ENCODE assay signal across 14 cellular contexts in the genomic region with DNA sequence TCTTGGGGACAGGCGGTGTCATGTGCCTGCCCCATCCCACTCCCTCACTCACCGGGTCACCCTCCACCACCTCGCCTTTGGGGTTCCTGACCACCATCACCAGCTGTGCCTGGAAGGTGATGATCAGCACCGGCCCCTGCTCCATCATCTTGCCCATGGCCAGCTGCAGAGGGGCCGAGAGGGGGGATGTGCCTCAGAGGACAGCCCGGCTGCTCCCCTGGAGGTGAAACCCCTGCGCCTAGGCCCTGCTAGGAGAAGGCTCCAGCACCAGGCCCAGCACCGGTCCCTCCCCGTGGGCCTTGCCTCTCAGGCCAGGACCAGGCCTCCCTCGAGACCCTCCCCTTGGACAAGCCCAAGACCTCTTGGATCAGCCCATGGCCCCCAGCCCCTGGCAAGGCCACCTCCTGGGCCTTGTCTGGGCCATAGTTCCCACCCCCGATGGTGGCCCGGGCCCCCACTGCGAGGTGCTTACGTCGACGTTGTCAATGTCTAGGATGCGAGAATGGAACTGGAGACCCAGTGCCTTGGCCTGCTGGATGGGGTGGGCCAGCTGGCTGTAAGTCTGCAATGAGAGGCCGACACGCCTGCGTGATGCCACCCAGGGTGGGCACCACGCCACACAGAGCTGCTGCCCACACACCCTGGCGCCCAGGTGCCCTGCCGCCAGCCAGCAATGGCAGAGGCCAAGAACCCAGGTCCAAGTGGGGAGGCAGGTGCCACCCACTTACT. TPM values are rescaled to one million over a fixed set of nuclear protein-coding genes. Genes with fewer than 3 reads are reported as not detected.
DNase-seq lines count a peak whose midpoint lies in the region; ATAC-seq, FAIRE-seq and TF ChIP-seq lines count a peak whose summit lies in the region.
"Had no signal": no experiment of that assay in that cellular context is flagged by ENCODE, and none has a peak within 500 bp of the region (broad histone marks: within the 10 kb centered on the region; RNA-seq: fewer than 3 reads in every experiment).

No MANE protein-coding gene starts in this region.

- H3K79me2 ChIP-seq in K562 (ENCODE audit: control insufficient read depth, insufficient read depth, low read length) (no peaks in the 10 kb centered on the region), Karpas-422 (ENCODE audit: low read length) (no peaks in the 10 kb centered on the region)

- peaks cover 6 to 42% of the 10 kb centered on the region in 2 experiments; a peak in 2 of 3 replicates for H3K36me3 ChIP-seq in HEK293 (ENCODE audit: control insufficient read depth in 2 of 2, insufficient read depth in 1 of 2, low read length in 2 of 2)
- H3K36me3 ChIP-seq in K562 (ENCODE audit: control insufficient read depth, insufficient read depth, low read length), result peaks cover 53% of the 10 kb centered on the region; the same call in 2 of the 3 replicates
- peaks cover 23 to 39% (median 37%) of the 10 kb centered on the region in 4 donors for H3K36me3 ChIP-seq in stomach
- no peaks in the 10 kb centered on the region for H3K36me3 ChIP-seq in Karpas-422 (ENCODE audit: insufficient read depth, low read length)

- CTCF ChIA-PET in HEK293 (lab: Yijun Ruan, JAX), result interaction anchor here (0.7 to 3.5 kb wide), 5 partner anchors 16 to 1581 kb away, joined by 3 to 25 read pairs (median 4); partner anchors contain the start of gene TIMM44
- CTCF ChIA-PET in K562 (lab: Yijun Ruan, JAX; ENCODE audit: low intra/inter-chr PET ratio), result no interaction called here

- intact Hi-C loops in K562 (cut with micrococcal nuclease), result no loop called here
- intact Hi-C loops in stomach (cut with DNase I; ENCODE audit: low total_unique reads), result loop anchor here (10.0 kb wide), 1 partner anchor 73 kb away; no protein-coding TSS in a partner anchor

- no peak overlapping the region for H2AFZ ChIP-seq in K562 (ENCODE audit: low read depth, low read length)
- no peak overlapping the region for H2AFZ ChIP-seq in Karpas-422 (ENCODE audit: low read length)
- H2AFZ ChIP-seq: GM23338 had no signal

- peaks cover 21% of the 10 kb centered on the region for H4K20me1 ChIP-seq in K562 (replicated peaks; ENCODE audit: control insufficient read depth, insufficient read depth, low read length)
- peaks cover 27% of the 10 kb centered on the region for H4K20me1 ChIP-seq in Karpas-422 (ENCODE audit: insufficient read depth, low read depth, low read length)

- POLR2A ChIA-PET in HEK293 (lab: Yijun Ruan, JAX) (interaction anchor here (0.7 to 5.8 kb wide), 5 partner anchors 10 to 75 kb away, joined by 3 to 60 read pairs (median 5); partner anchors contain the start of gene TIMM44), K562 (lab: Yijun Ruan, JAX) (interaction anchor here (0.6 to 2.7 kb wide), 3 partner anchors 15 to 520 kb away, joined by 3 to 17 read pairs (median 3); partner anchors contain the start of genes NDUFA7, RPS28 and TIMM44)

- no peaks in the 10 kb centered on the region for H3K27me3 ChIP-seq in K562 (ENCODE audit: control insufficient read depth in 2 of 2, insufficient read depth in 2 of 2, low read length in 2 of 2)
- peaks cover 0 to 12% (median 9%) of the 10 kb centered on the region in 3 donors for H3K27me3 ChIP-seq in stomach
- no peaks in the 10 kb centered on the region for H3K27me3 ChIP-seq in Karpas-422 (ENCODE audit: low read length)
- H3K27me3 ChIP-seq: Peyer's patch had no signal

- DNase-seq in K562 (ENCODE audit: extremely low read depth in 1 of 4, low spot score in 3 of 4), result no peak
- DNase-seq in left lobe of liver (ENCODE audit: low spot score), result peak; percentile 48
- no peak for DNase-seq in stomach
- no peak for DNase-seq in activated gamma-delta T cell (lab: John Stamatoyannopoulos, UW)
- DNase-seq in Karpas-422, result no peak
- DNase-seq: activated CD4-positive, CD25-positive, alpha-beta regulatory T cell; activated naive CD4-positive, alpha-beta T cell treated with anti-CD3 and anti-CD28 coated beads for 36 hours; islet precursor cell; NCI-H1048 had no signal

- no peak overlapping the region for H3K4me3 ChIP-seq in HEK293 (ENCODE audit: low read depth, low read length)
- H3K4me3 ChIP-seq in K562, result no peak overlapping the region
- H3K4me3 ChIP-seq in stomach, result no peak overlapping the region
- no peak overlapping the region for H3K4me3 ChIP-seq in Karpas-422 (ENCODE audit: low read length)
- H3K4me3 ChIP-seq: GM23338, Peyer's patch had no signal

- TF ChIP-seq RAD21 in K562 (CRISPR knock-in tag; conservative IDR thresholded peaks at IDR 0.05 in 1 of 2, IDR thresholded peaks at IDR 0.05 in 1 of 2), result no peak

- no peaks in the 10 kb centered on the region for H3K9me2 ChIP-seq in Karpas-422 (replicated peaks; ENCODE audit: insufficient read depth, low read length)

- H3K9me3 ChIP-seq in HEK293 (ENCODE audit: control insufficient read depth, insufficient read depth, low read depth, low read length), result no peaks in the 10 kb centered on the region
- no peaks in the 10 kb centered on the region for H3K9me3 ChIP-seq in K562 (replicated peaks; ENCODE audit: control insufficient read depth, insufficient read depth, low read depth, low read length)
- H3K9me3 ChIP-seq in stomach, result no peaks in the 10 kb centered on the region
- H3K9me3 ChIP-seq in Karpas-422 (ENCODE audit: low read length), result no peaks in the 10 kb centered on the region
- H3K9me3 ChIP-seq: Peyer's patch had no signal

- H3K9ac ChIP-seq in K562 (ENCODE audit: insufficient read depth in 1 of 2, low read depth in 2 of 2, low read length in 2 of 2) (peak overlapping the region in 1 of 2 experiments; percentile 62; a peak in 2 of 4 replicates), Karpas-422 (ENCODE audit: low read length) (no peak overlapping the region)

- WGBS in K562 (ENCODE audit: insufficient coverage, low coverage, missing lambda C conversion rate), result 94% methylated on average over 15 of the region's 23 CpGs
- 88 to 93% (median 91%) methylated on average over 11 to 23 of the region's 23 CpGs for WGBS in stomach, 5 donors

- FAIRE-seq in K562 (lab: Jason Lieb, UNC), result no peak

- H3K4me1 ChIP-seq in HEK293 (ENCODE audit: control insufficient read depth, insufficient read depth, low read length) (peaks cover 17% of the 10 kb centered on the region), K562 (replicated peaks in 1 of 2; ENCODE audit: control insufficient read depth in 2 of 2, insufficient read depth in 2 of 2, low read length in 2 of 2) (peaks cover 11 to 85% of the 10 kb centered on the region in 2 experiments), stomach (peaks cover 33 to 86% (median 56%) of the 10 kb centered on the region in 4 donors), Karpas-422 (ENCODE audit: low read length) (peaks cover 24% of the 10 kb centered on the region)

- TF ChIP-seq CTCF in HEK293 (tag by site-specific recombination; IDR thresholded peaks at IDR 0.05) (no peak), K562 (IDR thresholded peaks at IDR 0.05 in 2 of 3, conservative IDR thresholded peaks at IDR 0.05 in 1 of 3; ENCODE audit: insufficient read depth in 2 of 3, low read depth in 1 of 3, low read length in 3 of 3) (no peak), stomach (IDR thresholded peaks at IDR 0.05) (no peak)

- TF ChIP-seq EP300 in K562 (IDR thresholded peaks at IDR 0.05; ENCODE audit: low read length) (no peak), stomach (IDR thresholded peaks at IDR 0.05) (no peak)

- H3K27ac ChIP-seq in HEK293 (ENCODE audit: extremely low read depth, low read depth, low read length) (no peak overlapping the region), K562 (ENCODE audit: extremely low read depth, low read depth, low read length) (no peak overlapping the region), stomach (peak overlapping the region in 4 of 5 donors; percentile 57 to 89 (median 82)), Karpas-422 (ENCODE audit: low read length) (no peak overlapping the region)

- BruUV-seq in K562 (replicated peaks; lab: Mats Ljungman, UMichigan), result no TSS peak

- peak; percentile 52 for TF ChIP-seq POLR2A in K562 (conservative IDR thresholded peaks at IDR 0.05)
- TF ChIP-seq POLR2A in stomach (IDR thresholded peaks at IDR 0.05), result no peak

- no peaks in the 10 kb centered on the region for H3K9me1 ChIP-seq in K562 (ENCODE audit: control insufficient read depth, insufficient read depth, low read length)

- H3K4me2 ChIP-seq in K562 (ENCODE audit: insufficient read depth, low read length) (no peak overlapping the region), Karpas-422 (ENCODE audit: low read depth, low read length, poor library complexity, severe bottlenecking) (no peak overlapping the region)
- H3K4me2 ChIP-seq: GM23338 had no signal

- ATAC-seq in K562 (no peak), left lobe of liver (no peak), HG03025 (IDR thresholded peaks at IDR 0.05; ENCODE audit: low FRiP score, unreplicated experiment) (no peak), GM18502 (IDR thresholded peaks at IDR 0.05; ENCODE audit: poor library complexity, unreplicated experiment) (no peak)
- ATAC-seq: GM23338 had no signal

- in situ Hi-C loops in K562 (cut with MboI), result no loop called here

RNA-seq across cellular contexts. Expression of gene CTXN1, which starts 1.8 kb away (rescaled TPM):
- 0.67 and 3.5 TPM in 2 replicates for total RNA-seq in K562 (2011; cell fraction: chromatin; rRNA removed; ENCODE audit: low replicate concordance)
- total RNA-seq in K562 (2011; cell fraction: nucleolus; rRNA removed), result 6.2 and 8.0 TPM in 2 replicates
- total RNA-seq in K562 (2011; cell fraction: nucleoplasm; rRNA removed), result 2.6 and 3.4 TPM in 2 replicates
- total RNA-seq in K562 (2014; rRNA removed), result 7.4 and 10.9 TPM in 2 replicates
- 0.15 and 0.19 TPM in 2 replicates for total RNA-seq in K562 (2014; rRNA removed; fragmentation: Illumina TruSeq; extraction: Trizol)
- 1.8 and 2.3 TPM in 2 replicates for total RNA-seq in K562 (2015; rRNA removed; fragmentation: Illumina TruSeq; extraction: Trizol)
- 37.4 and 38.9 TPM in 2 replicates for total RNA-seq in K562 (2021)
- 1.3 and 1.4 TPM in 2 replicates for polyA plus RNA-seq in K562 (2011; rRNA removed)
- 6.3 and 53.8 TPM in 2 replicates for polyA plus RNA-seq in K562 (2011; cell fraction: cytosol; rRNA removed)
- polyA plus RNA-seq in K562 (2011; cell fraction: nucleus; rRNA removed), result 3.6 and 12.2 TPM in 2 replicates
- 4.8 and 15.6 TPM in 2 replicates for polyA plus RNA-seq in K562 (2012)
- polyA plus RNA-seq in K562 (2014; fragmentation: Illumina TruSeq; extraction: Trizol), result 1.5 and 4.9 TPM in 2 replicates
- polyA plus RNA-seq in K562 (2014; fragmentation: Nextera tagmentation; extraction: Ambion mirVana), result not detected
- polyA plus RNA-seq in K562 (2014; rRNA removed), result 9.2 and 14.5 TPM in 2 replicates
- 0.14 TPM in 1 of 2 replicates, not detected in the other for polyA minus RNA-seq in K562 (2011; rRNA and poly(A)+ RNA removed)
- polyA minus RNA-seq in K562 (2011; cell fraction: cytosol; rRNA and poly(A)+ RNA removed), result 15.8 and 19.9 TPM in 2 replicates
- 2.3 and 2.7 TPM in 2 replicates for polyA minus RNA-seq in K562 (2011; cell fraction: nucleus; rRNA and poly(A)+ RNA removed)
- not detected for total RNA-seq in left lobe of liver
- 10 to 100 TPM in 1 of 5 donors, 1 to 10 TPM in 3, not detected in 1; 1.3 to 58.5 (median 3.8) TPM for total RNA-seq in stomach
- polyA plus RNA-seq in stomach, result 1 to 10 TPM in 2 of 3 donors, under 1 TPM in 1; 0.92 to 7.7 (median 1.2) TPM
- 0.18 TPM in 1 of 2 replicates, not detected in the other for total RNA-seq in Karpas-422 (2014; rRNA removed; shearing (Covaris generic); ENCODE audit: low replicate concordance)

RNA-seq across cellular contexts. Expression of gene SNAPC2, which starts 7.6 kb away (rescaled TPM):
- 4.4 and 13.6 TPM in 2 replicates for total RNA-seq in K562 (2011; cell fraction: chromatin; rRNA removed; ENCODE audit: low replicate concordance)
- 10.9 and 14.3 TPM in 2 replicates for total RNA-seq in K562 (2011; cell fraction: nucleolus; rRNA removed)
- total RNA-seq in K562 (2011; cell fraction: nucleoplasm; rRNA removed), result 9.5 and 10.0 TPM in 2 replicates
- 30.3 and 42.7 TPM in 2 replicates for total RNA-seq in K562 (2014; rRNA removed)
- total RNA-seq in K562 (2014; rRNA removed; fragmentation: Illumina TruSeq; extraction: Trizol), result 4.1 and 4.2 TPM in 2 replicates
- total RNA-seq in K562 (2015; rRNA removed; fragmentation: Illumina TruSeq; extraction: Trizol), result 15.3 and 15.9 TPM in 2 replicates
- 37.1 and 45.1 TPM in 2 replicates for total RNA-seq in K562 (2021)
- polyA plus RNA-seq in K562 (2011; rRNA removed), result 10.9 and 20.1 TPM in 2 replicates
- 18.7 and 40.5 TPM in 2 replicates for polyA plus RNA-seq in K562 (2011; cell fraction: cytosol; rRNA removed)
- polyA plus RNA-seq in K562 (2011; cell fraction: nucleus; rRNA removed), result 18.7 and 32.8 TPM in 2 replicates
- 30.8 and 37.6 TPM in 2 replicates for polyA plus RNA-seq in K562 (2012)
- 18.2 and 39.9 TPM in 2 replicates for polyA plus RNA-seq in K562 (2014; fragmentation: Illumina TruSeq; extraction: Trizol)
- 1 to 10 TPM in 1 of 2 experiments, under 1 TPM in 1; 0.59 to 1.4 TPM for polyA plus RNA-seq in K562 (2014; fragmentation: Nextera tagmentation; extraction: Ambion mirVana)
- 32.0 and 34.4 TPM in 2 replicates for polyA plus RNA-seq in K562 (2014; rRNA removed)
- 4.3 and 4.8 TPM in 2 replicates for polyA minus RNA-seq in K562 (2011; rRNA and poly(A)+ RNA removed)
- polyA minus RNA-seq in K562 (2011; cell fraction: cytosol; rRNA and poly(A)+ RNA removed), result 14.0 and 17.1 TPM in 2 replicates
- polyA minus RNA-seq in K562 (2011; cell fraction: nucleus; rRNA and poly(A)+ RNA removed), result 9.7 and 13.1 TPM in 2 replicates
- total RNA-seq in left lobe of liver, result 4.1 TPM
- 10 to 100 TPM in 3 of 5 donors, 1 to 10 TPM in 2; 2.3 to 18.3 (median 12.2) TPM for total RNA-seq in stomach
- polyA plus RNA-seq in stomach, result 10 to 100 TPM; 15.0 to 22.8 (median 17.7) TPM
- 9.8 and 22.0 TPM in 2 replicates for total RNA-seq in Karpas-422 (2014; rRNA removed; shearing (Covaris generic); ENCODE audit: low replicate concordance)

RNA-seq across cellular contexts. Expression of gene TGFBR3L, which starts 13.1 kb away (rescaled TPM):
- 0.69 TPM in 1 of 2 replicates, not detected in the other for total RNA-seq in K562 (2011; cell fraction: chromatin; rRNA removed; ENCODE audit: low replicate concordance)
- total RNA-seq in K562 (2011; cell fraction: nucleolus; rRNA removed), result 0.33 TPM in 1 of 2 replicates, not detected in the other
- total RNA-seq in K562 (2011; cell fraction: nucleoplasm; rRNA removed), result not detected in 2 replicates
- total RNA-seq in K562 (2014; rRNA removed), result not detected in 2 replicates
- total RNA-seq in K562 (2014; rRNA removed; fragmentation: Illumina TruSeq; extraction: Trizol), result not detected in 2 replicates
- not detected in 2 replicates for total RNA-seq in K562 (2015; rRNA removed; fragmentation: Illumina TruSeq; extraction: Trizol)
- 0.18 TPM in 1 of 2 replicates, not detected in the other for total RNA-seq in K562 (2021)
- 0.08 TPM in 1 of 2 replicates, not detected in the other for polyA plus RNA-seq in K562 (2011; rRNA removed)
- polyA plus RNA-seq in K562 (2011; cell fraction: cytosol; rRNA removed), result 0.09 TPM in 2 replicates
- polyA plus RNA-seq in K562 (2011; cell fraction: nucleus; rRNA removed), result 0.15 and 0.58 TPM in 2 replicates
- 0.26 and 0.28 TPM in 2 replicates for polyA plus RNA-seq in K562 (2012)
- not detected in 2 replicates for polyA plus RNA-seq in K562 (2014; fragmentation: Illumina TruSeq; extraction: Trizol)
- not detected for polyA plus RNA-seq in K562 (2014; fragmentation: Nextera tagmentation; extraction: Ambion mirVana)
- polyA plus RNA-seq in K562 (2014; rRNA removed), result not detected in 2 replicates
- not detected in 2 replicates for polyA minus RNA-seq in K562 (2011; rRNA and poly(A)+ RNA removed)
- not detected in 2 replicates for polyA minus RNA-seq in K562 (2011; cell fraction: cytosol; rRNA and poly(A)+ RNA removed)
- polyA minus RNA-seq in K562 (2011; cell fraction: nucleus; rRNA and poly(A)+ RNA removed), result not detected in 2 replicates
- total RNA-seq in left lobe of liver, result 3.4 TPM
- total RNA-seq in stomach, result not detected
- 1 to 10 TPM in 1 of 3 donors, not detected in 2; 1.5 TPM for polyA plus RNA-seq in stomach
- not detected in 2 replicates for total RNA-seq in Karpas-422 (2014; rRNA removed; shearing (Covaris generic); ENCODE audit: low replicate concordance)
- total RNA-seq: Peyer's patch had no signal

RNA-seq across cellular contexts. Expression of gene TIMM44, which starts 15.7 kb away (rescaled TPM):
- 230 and 405 TPM in 2 replicates for total RNA-seq in K562 (2011; cell fraction: chromatin; rRNA removed; ENCODE audit: low replicate concordance)
- 274 and 281 TPM in 2 replicates for total RNA-seq in K562 (2011; cell fraction: nucleolus; rRNA removed)
- 181 and 216 TPM in 2 replicates for total RNA-seq in K562 (2011; cell fraction: nucleoplasm; rRNA removed)
- 211 and 231 TPM in 2 replicates for total RNA-seq in K562 (2014; rRNA removed)
- 64.1 and 73.9 TPM in 2 replicates for total RNA-seq in K562 (2014; rRNA removed; fragmentation: Illumina TruSeq; extraction: Trizol)
- total RNA-seq in K562 (2015; rRNA removed; fragmentation: Illumina TruSeq; extraction: Trizol), result 104 and 115 TPM in 2 replicates
- total RNA-seq in K562 (2021), result 182 and 186 TPM in 2 replicates
- 60.1 and 74.4 TPM in 2 replicates for polyA plus RNA-seq in K562 (2011; rRNA removed)
- 89.7 and 229 TPM in 2 replicates for polyA plus RNA-seq in K562 (2011; cell fraction: cytosol; rRNA removed)
- 223 and 257 TPM in 2 replicates for polyA plus RNA-seq in K562 (2011; cell fraction: nucleus; rRNA removed)
- 101 and 142 TPM in 2 replicates for polyA plus RNA-seq in K562 (2012)
- polyA plus RNA-seq in K562 (2014; fragmentation: Illumina TruSeq; extraction: Trizol), result 89.3 and 92.8 TPM in 2 replicates
- 10 to 100 TPM; 10.3 to 19.6 TPM for polyA plus RNA-seq in K562 (2014; fragmentation: Nextera tagmentation; extraction: Ambion mirVana)
- polyA plus RNA-seq in K562 (2014; rRNA removed), result 205 and 224 TPM in 2 replicates
- polyA minus RNA-seq in K562 (2011; rRNA and poly(A)+ RNA removed), result 40.4 and 48.9 TPM in 2 replicates
- polyA minus RNA-seq in K562 (2011; cell fraction: cytosol; rRNA and poly(A)+ RNA removed), result 59.1 and 73.7 TPM in 2 replicates
- 44.6 and 66.1 TPM in 2 replicates for polyA minus RNA-seq in K562 (2011; cell fraction: nucleus; rRNA and poly(A)+ RNA removed)
- 33.5 TPM for total RNA-seq in left lobe of liver
- 100 to 1,000 TPM in 2 of 5 donors, 10 to 100 TPM in 3; 41.0 to 123 (median 88.1) TPM for total RNA-seq in stomach
- 10 to 100 TPM; 44.6 to 55.9 (median 49.4) TPM for polyA plus RNA-seq in stomach
- total RNA-seq in Karpas-422 (2014; rRNA removed; shearing (Covaris generic); ENCODE audit: low replicate concordance), result 43.7 and 53.1 TPM in 2 replicates

RNA-seq across cellular contexts. Expression of gene MAP2K7, which starts 24.1 kb away (rescaled TPM):
- 34.2 and 92.8 TPM in 2 replicates for total RNA-seq in K562 (2011; cell fraction: chromatin; rRNA removed; ENCODE audit: low replicate concordance)
- total RNA-seq in K562 (2011; cell fraction: nucleolus; rRNA removed), result 57.2 and 57.4 TPM in 2 replicates
- 41.1 and 52.7 TPM in 2 replicates for total RNA-seq in K562 (2011; cell fraction: nucleoplasm; rRNA removed)
- total RNA-seq in K562 (2014; rRNA removed) (19.4 and 23.9 TPM in 2 replicates), K562 (2014; rRNA removed; fragmentation: Illumina TruSeq; extraction: Trizol) (3.1 and 4.1 TPM in 2 replicates), K562 (2015; rRNA removed; fragmentation: Illumina TruSeq; extraction: Trizol) (11.3 and 12.3 TPM in 2 replicates), K562 (2021) (43.8 and 45.8 TPM in 2 replicates), left lobe of liver (20.8 TPM), stomach (10 to 100 TPM in 4 of 5 donors, 1 to 10 TPM in 1; 4.1 to 52.2 (median 11.0) TPM)
- polyA plus RNA-seq in K562 (2011; rRNA removed) (14.9 and 15.7 TPM in 2 replicates), K562 (2014; fragmentation: Illumina TruSeq; extraction: Trizol) (14.1 and 27.3 TPM in 2 replicates), K562 (2014; fragmentation: Nextera tagmentation; extraction: Ambion mirVana) (under 1 TPM; 0.51 to 0.99 TPM), K562 (2014; rRNA removed) (37.6 and 40.1 TPM in 2 replicates), stomach (10 to 100 TPM; 13.5 to 27.5 (median 15.9) TPM)
- 16.0 and 27.0 TPM in 2 replicates for polyA plus RNA-seq in K562 (2011; cell fraction: cytosol; rRNA removed)
- 39.0 and 61.8 TPM in 2 replicates for polyA plus RNA-seq in K562 (2011; cell fraction: nucleus; rRNA removed)
- polyA plus RNA-seq in K562 (2012), result 29.3 and 31.2 TPM in 2 replicates
- polyA minus RNA-seq in K562 (2011; rRNA and poly(A)+ RNA removed), result 4.7 and 7.6 TPM in 2 replicates
- polyA minus RNA-seq in K562 (2011; cell fraction: cytosol; rRNA and poly(A)+ RNA removed), result 17.0 and 17.8 TPM in 2 replicates
- polyA minus RNA-seq in K562 (2011; cell fraction: nucleus; rRNA and poly(A)+ RNA removed), result 14.3 and 15.6 TPM in 2 replicates
- total RNA-seq in Karpas-422 (2014; rRNA removed; shearing (Covaris generic); ENCODE audit: low replicate concordance), result 10.4 and 14.4 TPM in 2 replicates

Comparison
In these comparisons a context has a peak if more than half of its experiments do, and no peak if none do; other contexts are left out.
1. H3K27ac ChIP-seq: peak in stomach (4 of 5); none in HEK293 (single experiment), K562 (single experiment) and Karpas-422 (single experiment).